In the genomic region with DNA sequence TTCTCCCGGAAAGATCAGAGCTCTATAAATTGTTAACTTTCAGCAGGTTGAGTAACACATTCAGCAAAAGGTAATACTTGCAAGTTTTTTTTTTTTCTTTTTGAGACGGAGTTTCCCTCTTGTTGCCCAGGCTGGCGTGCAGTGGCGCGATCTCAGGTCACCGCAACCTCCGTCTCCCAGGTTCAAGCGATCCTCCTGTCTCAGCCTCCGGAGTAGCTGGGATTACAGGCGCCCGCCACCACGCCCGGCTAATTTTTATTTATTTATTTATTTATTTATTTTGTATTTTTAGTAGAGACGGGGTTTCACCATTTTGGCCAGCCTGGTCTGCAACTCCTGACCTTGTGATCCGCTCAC, we compare ENCODE assay signal across 8 cellular contexts. TPM values are rescaled to one million over a fixed set of nuclear protein-coding genes. Genes with fewer than 3 reads are reported as not detected.
DNase-seq lines count a peak whose midpoint lies in the region; ATAC-seq and TF ChIP-seq lines count a peak whose summit lies in the region.
"Not testable (repeated sequence)": the region's sequence is repeated elsewhere in the genome, so short reads cannot be mapped to it uniquely, and the experiment has no call there.

No MANE protein-coding gene starts in this region.

- H3K27me3 Mint-ChIP-seq in activated CD8-positive, alpha-beta T cell treated with anti-CD3 and anti-CD28 coated beads for 36 hours; memory B cell; progenitor cell of endocrine pancreas: not testable (repeated sequence)

- not testable (repeated sequence) for DNase-seq in DND-41; NB4 (ENCODE audit: low read depth); activated CD8-positive, alpha-beta T cell treated with anti-CD3 and anti-CD28 coated beads for 36 hours; mammary epithelial cell; fibroblast of the aortic adventitia (ENCODE audit: low read depth); memory B cell (ENCODE audit: low spot score in 2 of 2); progenitor cell of endocrine pancreas (ENCODE audit: low spot score, unreplicated experiment); transverse colon

- H3K9me3 ChIP-seq in DND-41 (ENCODE audit: insufficient read depth, low read length, severe bottlenecking); mammary epithelial cell (replicated peaks; ENCODE audit: insufficient read depth, low read length); transverse colon: not testable (repeated sequence)

- POLR2A ChIA-PET in activated CD8-positive, alpha-beta T cell treated with anti-CD3 and anti-CD28 coated beads for 36 hours (lab: Charles Lee) = interaction anchor here (1.0 to 2.9 kb wide), 7 partner anchors 9 to 409 kb away, joined by 3 to 12 read pairs (median 4); no protein-coding TSS in a partner anchor

- peaks cover 39% of the 10 kb centered on the region for H3K4me1 Mint-ChIP-seq in activated CD8-positive, alpha-beta T cell treated with anti-CD3 and anti-CD28 coated beads for 36 hours (ENCODE audit: low read depth)
- H3K4me1 Mint-ChIP-seq in memory B cell (peaks cover 25% of the 10 kb centered on the region), progenitor cell of endocrine pancreas (ENCODE audit: low read depth) (peaks cover 11% of the 10 kb centered on the region)

- peak overlapping the region; percentile 89 to 95; a peak in 3 of 4 replicates for H3K4me3 ChIP-seq in DND-41 (ENCODE audit: low read depth in 1 of 2, low read length in 2 of 2)
- peak overlapping the region; percentile 72 for H3K4me3 ChIP-seq in NB4 (ENCODE audit: low read depth, low read length)
- peak overlapping the region; percentile 44 to 97 (median 89) for H3K4me3 ChIP-seq in mammary epithelial cell (replicated peaks in 1 of 3; ENCODE audit: insufficient read depth in 1 of 3, low read depth in 2 of 3, low read length in 3 of 3)
- H3K4me3 ChIP-seq in fibroblast of the aortic adventitia (ENCODE audit: low read depth, low read length) = peak overlapping the region; percentile 95
- peak overlapping the region; percentile 33 to 100 (median 88) for H3K4me3 ChIP-seq in transverse colon

- dilution Hi-C loops in mammary epithelial cell (cut with HindIII; ENCODE audit: low sequenced_read_pairs) = loop anchor here (5.0 kb wide), 1 partner anchor 37 kb away; no protein-coding TSS in a partner anchor

- H2AFZ ChIP-seq in DND-41 (ENCODE audit: low read depth, low read length) (peak overlapping the region; percentile 97), mammary epithelial cell (ENCODE audit: low read depth, low read length) (peak overlapping the region; percentile 85)

- H4K20me1 ChIP-seq in DND-41 (ENCODE audit: insufficient read depth, low read length); mammary epithelial cell (ENCODE audit: insufficient read depth, low read length): not testable (repeated sequence)

- not testable (repeated sequence) for TF ChIP-seq POLR2A in NB4 (IDR thresholded peaks at IDR 0.05; ENCODE audit: extremely low read depth, insufficient read length); transverse colon (IDR thresholded peaks at IDR 0.05)

- H3K36me3 ChIP-seq in DND-41 (ENCODE audit: insufficient read depth, low read length) = peaks cover 22% of the 10 kb centered on the region
- not testable (repeated sequence) for H3K36me3 ChIP-seq in mammary epithelial cell (ENCODE audit: insufficient read depth, low read length); transverse colon

- in situ Hi-C loops in mammary epithelial cell (cut with MboI; ENCODE audit: low sequenced_read_pairs in 2 of 2); transverse colon (cut with MboI; ENCODE audit: low pct_ligation_motif_present in 1 of 4, low pct_unique_long_range_greater_than_20kb in 1 of 4, low sequenced_read_pairs in 3 of 4): not testable (repeated sequence)

- not testable (repeated sequence) for TF ChIP-seq CTCF in DND-41 (IDR thresholded peaks at IDR 0.05; ENCODE audit: borderline replicate concordance, extremely low read depth, low read length, poor library complexity, severe bottlenecking); NB4 (IDR thresholded peaks at IDR 0.05; ENCODE audit: low read depth, low read length); activated CD8-positive, alpha-beta T cell treated with anti-CD3 and anti-CD28 coated beads for 36 hours (IDR thresholded peaks at IDR 0.05); mammary epithelial cell (conservative IDR thresholded peaks at IDR 0.05 in 1 of 2, IDR thresholded peaks at IDR 0.05 in 1 of 2; ENCODE audit: extremely low read depth in 1 of 2, insufficient read depth in 1 of 2, low read depth in 1 of 2, low read length in 2 of 2); fibroblast of the aortic adventitia (IDR thresholded peaks at IDR 0.05; ENCODE audit: insufficient read depth, low read length); progenitor cell of endocrine pancreas (IDR thresholded peaks at IDR 0.05; ENCODE audit: unreplicated experiment); transverse colon (IDR thresholded peaks at IDR 0.05)

- peaks cover 24% of the 10 kb centered on the region for H3K4me1 ChIP-seq in DND-41 (ENCODE audit: insufficient read depth, low read length)
- H3K4me1 ChIP-seq in mammary epithelial cell (ENCODE audit: insufficient read depth, low read length) = not testable (repeated sequence)
- peaks cover 14 to 32% (median 18%) of the 10 kb centered on the region in 4 donors for H3K4me1 ChIP-seq in transverse colon

- H3K4me2 ChIP-seq in DND-41 (ENCODE audit: insufficient read depth, low read length) = peak overlapping the region; percentile 92
- peak overlapping the region; percentile 76 for H3K4me2 ChIP-seq in mammary epithelial cell (ENCODE audit: insufficient read depth, low read depth, low read length)

- H3K4me3 Mint-ChIP-seq in activated CD8-positive, alpha-beta T cell treated with anti-CD3 and anti-CD28 coated beads for 36 hours = peak overlapping the region; percentile 83
- peak overlapping the region; percentile 90 for H3K4me3 Mint-ChIP-seq in memory B cell
- H3K4me3 Mint-ChIP-seq in progenitor cell of endocrine pancreas (ENCODE audit: low read depth) = peak overlapping the region; percentile 96

- H3K27me3 ChIP-seq in DND-41 (ENCODE audit: insufficient read depth, low read length, poor library complexity); mammary epithelial cell (ENCODE audit: insufficient read depth, low read length); transverse colon: not testable (repeated sequence)

- H3K27ac ChIP-seq in DND-41 (ENCODE audit: low read length) (peak overlapping the region; percentile 79), mammary epithelial cell (ENCODE audit: insufficient read depth, low read depth, low read length) (peak overlapping the region; percentile 55), transverse colon (peak overlapping the region; percentile 87 to 97 (median 92))

- not testable (repeated sequence) for H3K9me3 Mint-ChIP-seq in activated CD8-positive, alpha-beta T cell treated with anti-CD3 and anti-CD28 coated beads for 36 hours; memory B cell; progenitor cell of endocrine pancreas (ENCODE audit: low read depth)

- BruUV-seq in mammary epithelial cell (replicated peaks; lab: Mats Ljungman, UMichigan) = not testable (repeated sequence)

- H3K36me3 Mint-ChIP-seq in activated CD8-positive, alpha-beta T cell treated with anti-CD3 and anti-CD28 coated beads for 36 hours (ENCODE audit: low read depth) = peaks cover 15% of the 10 kb centered on the region
- not testable (repeated sequence) for H3K36me3 Mint-ChIP-seq in memory B cell; progenitor cell of endocrine pancreas (ENCODE audit: insufficient read depth)

- TF ChIP-seq EP300 in transverse colon (IDR thresholded peaks at IDR 0.05; ENCODE audit: low read depth) = not testable (repeated sequence)

- peak overlapping the region; percentile 84 for H3K27ac Mint-ChIP-seq in activated CD8-positive, alpha-beta T cell treated with anti-CD3 and anti-CD28 coated beads for 36 hours
- H3K27ac Mint-ChIP-seq in memory B cell (peak overlapping the region; percentile 83), progenitor cell of endocrine pancreas (peak overlapping the region; percentile 98)

- intact Hi-C loops in activated CD8-positive, alpha-beta T cell treated with anti-CD3 and anti-CD28 coated beads for 36 hours (cut with micrococcal nuclease); mammary epithelial cell (cut with micrococcal nuclease); transverse colon (cut with DNase I; ENCODE audit: low total_unique reads): not testable (repeated sequence)

- peaks cover 49% of the 10 kb centered on the region for H3K79me2 ChIP-seq in DND-41 (ENCODE audit: insufficient read depth, low read length)
- peaks cover 46% of the 10 kb centered on the region for H3K79me2 ChIP-seq in mammary epithelial cell (ENCODE audit: insufficient read depth, low read length)

- not testable (repeated sequence) for ATAC-seq in DND-41 (ENCODE audit: insufficient read depth, low read depth); activated CD8-positive, alpha-beta T cell treated with anti-CD3 and anti-CD28 coated beads for 36 hours; memory B cell (ENCODE audit: low read depth)

- WGBS in mammary epithelial cell (ENCODE audit: low coverage, missing lambda C conversion rate) = 74% methylated on average over 15 of the region's 15 CpGs
- 63 to 79% methylated on average over 8 to 15 of the region's 15 CpGs for WGBS in transverse colon (ENCODE audit: low coverage in 1 of 2), 2 donors

- peak overlapping the region; percentile 92 for H3K9ac ChIP-seq in DND-41 (ENCODE audit: low read depth, low read length)
- peak overlapping the region; percentile 46 for H3K9ac ChIP-seq in mammary epithelial cell (ENCODE audit: insufficient read depth, low read length)

- CTCF ChIA-PET in activated CD8-positive, alpha-beta T cell treated with anti-CD3 and anti-CD28 coated beads for 36 hours (lab: Charles Lee) = interaction anchor here (1.0 to 2.6 kb wide), 5 partner anchors 8 to 64 kb away, joined by 3 to 23 read pairs (median 4); no protein-coding TSS in a partner anchor
- CTCF ChIA-PET in mammary epithelial cell (lab: Charles Lee; ENCODE audit: low non-redundant PET) = not testable (repeated sequence)

RNA-seq across cellular contexts. Expression of a gene that starts 0.5 kb away (rescaled TPM):
- total RNA-seq in activated CD8-positive, alpha-beta T cell treated with anti-CD3 and anti-CD28 coated beads for 36 hours = 10 to 100 TPM; 28.3 to 31.3 TPM
- 10 to 100 TPM; 16.2 to 21.5 TPM for total RNA-seq in mammary epithelial cell
- 6.4 TPM for polyA plus RNA-seq in mammary epithelial cell
- 13.6 TPM for polyA minus RNA-seq in mammary epithelial cell
- total RNA-seq in fibroblast of the aortic adventitia (ENCODE audit: low replicate concordance) = 30.5 and 40.6 TPM in 2 replicates
- 38.4 and 44.9 TPM in 2 replicates for total RNA-seq in progenitor cell of endocrine pancreas
- total RNA-seq in transverse colon = 100 to 1,000 TPM in 1 of 4 donors, 10 to 100 TPM in 3; 66.5 to 112 (median 82.1) TPM
